ENCODE assay signal across 7 cellular contexts in the genomic region with DNA sequence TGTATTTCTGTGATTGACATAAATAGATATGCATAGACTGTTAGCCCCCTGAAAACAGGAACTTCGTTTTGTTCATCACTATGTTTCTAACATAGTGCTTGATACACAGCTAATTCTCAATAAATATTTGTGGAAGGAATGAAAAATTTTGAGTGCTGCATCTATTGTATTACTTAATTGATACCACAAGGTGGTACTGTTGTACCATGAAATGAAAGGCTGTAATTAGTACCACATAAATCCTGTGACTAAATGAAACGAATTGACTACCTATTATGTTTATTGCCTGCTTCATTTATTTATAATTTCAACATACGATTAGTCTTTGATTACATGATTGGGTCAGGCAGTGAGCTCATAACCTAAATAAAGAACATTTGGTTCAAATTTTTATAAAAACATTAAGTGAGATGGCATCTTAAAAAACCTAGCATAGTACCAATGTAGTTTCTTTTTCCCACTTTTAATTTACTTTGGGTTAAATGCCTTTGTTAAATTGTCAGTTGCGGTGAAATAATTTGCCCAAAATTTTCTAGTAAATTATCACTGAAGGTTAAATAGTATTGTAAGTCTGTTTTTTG. TPM values are rescaled to one million over a fixed set of nuclear protein-coding genes. Genes with fewer than 3 reads are reported as not detected.
DNase-seq lines count a peak whose midpoint lies in the region.

No MANE protein-coding gene starts in this region.

- peaks cover 9% of the 10 kb centered on the region for H3K36me3 Mint-ChIP-seq in activated naive CD4-positive, alpha-beta T cell treated with anti-CD3 and anti-CD28 coated beads, Interleukin-2, amount 10 ng/mL, durations not matched to agents 7 days and 5 days

- CTCF ChIA-PET in activated naive CD4-positive, alpha-beta T cell treated with anti-CD3 and anti-CD28 coated beads, Interleukin-2, amount 10 ng/mL, durations not matched to agents 7 days and 5 days (lab: Charles Lee): interaction anchor here (0.8 to 1.9 kb wide), 5 partner anchors 12 to 200 kb away, joined by 3 to 6 read pairs (median 5); a partner anchor contains a TSS

- H3K4me1 Mint-ChIP-seq in activated naive CD4-positive, alpha-beta T cell treated with anti-CD3 and anti-CD28 coated beads, Interleukin-2, amount 10 ng/mL, durations not matched to agents 7 days and 5 days: no peaks in the 10 kb centered on the region

- H3K4me3 Mint-ChIP-seq in activated naive CD4-positive, alpha-beta T cell treated with anti-CD3 and anti-CD28 coated beads, Interleukin-2, amount 10 ng/mL, durations not matched to agents 7 days and 5 days: no peak overlapping the region

- no peaks in the 10 kb centered on the region for H3K27me3 Mint-ChIP-seq in activated naive CD4-positive, alpha-beta T cell treated with anti-CD3 and anti-CD28 coated beads, Interleukin-2, amount 10 ng/mL, durations not matched to agents 7 days and 5 days

- no peaks in the 10 kb centered on the region for H3K9me3 Mint-ChIP-seq in activated naive CD4-positive, alpha-beta T cell treated with anti-CD3 and anti-CD28 coated beads, Interleukin-2, amount 10 ng/mL, durations not matched to agents 7 days and 5 days

- H3K27ac Mint-ChIP-seq in activated naive CD4-positive, alpha-beta T cell treated with anti-CD3 and anti-CD28 coated beads, Interleukin-2, amount 10 ng/mL, durations not matched to agents 7 days and 5 days: no peak overlapping the region

- DNase-seq in GM03348 (ENCODE audit: low spot score) (peak; percentile 53), H4 (ENCODE audit: low spot score) (peak; percentile 49), NCI-H146 (lab: John Stamatoyannopoulos, UW) (peak; percentile 37), astrocyte of the hippocampus (ENCODE audit: low read depth, low spot score) (peak; percentile 71), kidney glomerular epithelial cell (lab: John Stamatoyannopoulos, UW) (peak; percentile 67), islet precursor cell (no peak)
- DNase-seq in activated naive CD4-positive, alpha-beta T cell treated with anti-CD3 and anti-CD28 coated beads, Interleukin-2, amount 10 ng/mL, durations not matched to agents 7 days and 5 days: no peak

RNA-seq across cellular contexts. Expression of a gene that starts 15.0 kb away (rescaled TPM):
- total RNA-seq in H4 (2014; rRNA removed; shearing (Covaris generic)): 14.7 and 18.7 TPM in 2 replicates

RNA-seq across cellular contexts. Expression of a gene that starts 45.0 kb away (rescaled TPM):
- total RNA-seq in H4 (2014; rRNA removed; shearing (Covaris generic)): 5.5 and 5.8 TPM in 2 replicates

Comparison
In these comparisons a context has a peak if more than half of its experiments do, and no peak if none do; other contexts are left out.
1. DNase-seq: peak in GM03348 (single experiment), H4 (single experiment), NCI-H146 (single experiment), astrocyte of the hippocampus (single experiment) and kidney glomerular epithelial cell (single experiment); none in islet precursor cell (single experiment) and activated naive CD4-positive, alpha-beta T cell treated with anti-CD3 and anti-CD28 coated beads, Interleukin-2, amount 10 ng/mL, durations not matched to agents 7 days and 5 days (single experiment).